In the genomic region with DNA sequence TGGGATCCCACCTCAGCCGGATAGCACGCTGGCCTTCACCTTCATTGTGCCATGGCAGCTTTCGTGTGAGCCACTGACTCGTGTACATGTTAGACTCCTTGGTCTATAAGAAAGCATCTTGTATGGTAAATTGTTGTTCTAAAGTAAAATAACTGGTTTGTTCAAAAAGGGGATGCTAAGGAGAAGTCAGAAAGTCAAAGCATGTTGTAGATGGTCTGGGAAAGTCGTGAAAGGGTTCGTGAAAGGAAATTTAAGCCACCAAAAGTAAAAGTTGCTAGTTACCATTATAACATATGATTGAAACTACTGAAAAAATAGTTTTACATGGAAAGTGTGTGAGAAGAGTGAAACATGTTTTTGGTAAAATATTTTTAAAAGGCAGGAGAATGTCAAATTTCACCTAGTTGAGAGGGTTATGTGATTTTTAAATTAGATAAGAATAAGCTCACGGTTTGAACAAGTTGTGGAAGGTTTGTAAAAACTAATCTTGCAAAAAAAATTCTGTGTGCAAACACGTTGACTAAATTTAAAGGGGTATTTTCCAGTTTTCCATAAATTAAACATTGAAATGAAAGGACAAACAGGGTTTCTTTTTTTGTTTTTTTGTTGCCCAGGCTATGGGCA, we compare ENCODE assay signal across 2 cellular contexts.
TF ChIP-seq lines count a peak whose summit lies in the region.

No MANE protein-coding gene starts in this region.

TF ChIP-seq in GM23338, 12 proteins besides CTCF, POLR2A, EP300 and RAD21 (continues in another document):
- TF ChIP-seq ZNF331 (CRISPR knock-in tag; IDR thresholded peaks at IDR 0.05; ENCODE audit: low read depth) (no peak), ZNF462 (CRISPR knock-in tag; IDR thresholded peaks at IDR 0.05) (no peak), POLR2AphosphoS5 (IDR thresholded peaks at IDR 0.05; ENCODE audit: low read depth) (no peak), ZNF114 (CRISPR knock-in tag; IDR thresholded peaks at IDR 0.05) (no peak), EZH2phosphoT487 (IDR thresholded peaks at IDR 0.05; ENCODE audit: unreplicated experiment) (no peak), JUNB (IDR thresholded peaks at IDR 0.05; ENCODE audit: unreplicated experiment) (no peak), NANOG (IDR thresholded peaks at IDR 0.05; ENCODE audit: borderline replicate concordance) (no peak), CREB1 (CRISPR knock-in tag; IDR thresholded peaks at IDR 0.05; ENCODE audit: low read depth) (no peak), STAT1 (IDR thresholded peaks at IDR 0.05; ENCODE audit: unreplicated experiment) (no peak)
- TF ChIP-seq, protein P1, sequence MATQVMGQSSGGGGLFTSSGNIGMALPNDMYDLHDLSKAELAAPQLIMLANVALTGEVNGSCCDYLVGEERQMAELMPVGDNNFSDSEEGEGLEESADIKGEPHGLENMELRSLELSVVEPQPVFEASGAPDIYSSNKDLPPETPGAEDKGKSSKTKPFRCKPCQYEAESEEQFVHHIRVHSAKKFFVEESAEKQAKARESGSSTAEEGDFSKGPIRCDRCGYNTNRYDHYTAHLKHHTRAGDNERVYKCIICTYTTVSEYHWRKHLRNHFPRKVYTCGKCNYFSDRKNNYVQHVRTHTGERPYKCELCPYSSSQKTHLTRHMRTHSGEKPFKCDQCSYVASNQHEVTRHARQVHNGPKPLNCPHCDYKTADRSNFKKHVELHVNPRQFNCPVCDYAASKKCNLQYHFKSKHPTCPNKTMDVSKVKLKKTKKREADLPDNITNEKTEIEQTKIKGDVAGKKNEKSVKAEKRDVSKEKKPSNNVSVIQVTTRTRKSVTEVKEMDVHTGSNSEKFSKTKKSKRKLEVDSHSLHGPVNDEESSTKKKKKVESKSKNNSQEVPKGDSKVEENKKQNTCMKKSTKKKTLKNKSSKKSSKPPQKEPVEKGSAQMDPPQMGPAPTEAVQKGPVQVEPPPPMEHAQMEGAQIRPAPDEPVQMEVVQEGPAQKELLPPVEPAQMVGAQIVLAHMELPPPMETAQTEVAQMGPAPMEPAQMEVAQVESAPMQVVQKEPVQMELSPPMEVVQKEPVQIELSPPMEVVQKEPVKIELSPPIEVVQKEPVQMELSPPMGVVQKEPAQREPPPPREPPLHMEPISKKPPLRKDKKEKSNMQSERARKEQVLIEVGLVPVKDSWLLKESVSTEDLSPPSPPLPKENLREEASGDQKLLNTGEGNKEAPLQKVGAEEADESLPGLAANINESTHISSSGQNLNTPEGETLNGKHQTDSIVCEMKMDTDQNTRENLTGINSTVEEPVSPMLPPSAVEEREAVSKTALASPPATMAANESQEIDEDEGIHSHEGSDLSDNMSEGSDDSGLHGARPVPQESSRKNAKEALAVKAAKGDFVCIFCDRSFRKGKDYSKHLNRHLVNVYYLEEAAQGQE (IDR thresholded peaks at IDR 0.05; ENCODE audit: unreplicated experiment) = no peak

TF ChIP-seq in K562, 482 proteins besides CTCF, POLR2A, EP300 and RAD21:
- peak; percentile 43 for TF ChIP-seq ZFP36 (IDR thresholded peaks at IDR 0.05; ENCODE audit: low read depth, low read length, partially characterized antibody)
- TF ChIP-seq MAFG (tag; conservative IDR thresholded peaks at IDR 0.05) = no peak
